14 cellular contexts compared by ENCODE assay signal in the genomic region with DNA sequence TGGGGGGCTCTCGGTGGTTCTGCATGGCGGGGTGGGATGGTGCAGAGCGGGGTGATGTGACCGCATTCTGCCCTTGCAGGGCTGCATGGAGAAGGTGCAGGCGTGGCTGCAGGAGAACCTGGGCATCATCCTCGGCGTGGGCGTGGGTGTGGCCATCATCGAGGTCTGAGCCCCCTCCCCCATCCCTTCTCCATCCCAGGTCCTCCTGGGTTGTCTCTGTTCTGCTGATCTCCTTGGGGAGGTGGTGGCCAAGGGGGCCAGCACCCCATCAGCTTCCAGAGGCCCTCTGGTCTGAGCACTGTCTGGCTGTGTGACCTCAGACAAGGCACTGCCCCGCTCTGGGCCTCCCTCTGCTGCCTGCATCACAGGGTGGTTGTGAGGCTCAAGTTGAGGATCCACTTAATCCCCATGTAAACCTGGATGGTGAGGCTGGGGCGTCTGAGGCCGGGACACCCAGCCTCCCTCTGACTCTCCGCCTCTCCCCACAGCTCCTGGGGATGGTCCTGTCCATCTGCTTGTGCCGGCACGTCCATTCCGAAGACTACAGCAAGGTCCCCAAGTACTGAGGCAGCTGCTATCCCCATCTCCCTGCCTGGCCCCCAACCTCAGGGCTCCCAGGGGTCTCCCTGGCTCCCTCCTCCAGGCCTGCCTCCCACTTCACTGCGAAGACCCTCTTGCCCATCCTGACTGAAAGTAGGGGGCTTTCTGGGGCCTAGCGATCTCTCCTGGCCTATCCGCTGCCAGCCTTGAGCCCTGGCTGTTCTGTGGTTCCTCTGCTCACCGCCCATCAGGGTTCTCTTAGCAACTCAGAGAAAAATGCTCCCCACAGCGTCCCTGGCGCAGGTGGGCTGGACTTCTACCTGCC. TPM values are rescaled to one million over a fixed set of nuclear protein-coding genes. Genes with fewer than 3 reads are reported as not detected.
DNase-seq lines count a peak whose midpoint lies in the region; ATAC-seq and TF ChIP-seq lines count a peak whose summit lies in the region.
"Had no signal": no experiment of that assay in that cellular context is flagged by ENCODE, and none has a peak within 500 bp of the region (broad histone marks: within the 10 kb centered on the region; RNA-seq: fewer than 3 reads in every experiment).

No MANE protein-coding gene starts in this region.

- no peaks in the 10 kb centered on the region for H3K4me1 ChIP-seq in ovary (ENCODE audit: insufficient read depth)

- ATAC-seq in HG03108 (IDR thresholded peaks at IDR 0.05; ENCODE audit: unreplicated experiment), result no peak
- ATAC-seq: esophagus mucosa had no signal

- no peak for TF ChIP-seq EP300 in ovary (IDR thresholded peaks at IDR 0.05)

- H3K36me3 ChIP-seq in ovary, result no peaks in the 10 kb centered on the region
- H3K36me3 ChIP-seq: BE2C had no signal

- H3K9me3 ChIP-seq in ovary, result no peaks in the 10 kb centered on the region
- H3K9me3 ChIP-seq: BE2C had no signal

- 92 to 93% (median 92%) methylated on average over 21 to 22 of the region's 22 CpGs for WGBS in ovary, 3 donors

- intact Hi-C loops in ovary (cut with DNase I), result loop anchor here in 1 of 4 donors (1.0 to 10.0 kb wide), 2 partner anchors 61 to 514 kb away; no protein-coding TSS in a partner anchor

- in situ Hi-C loops in G401 (cut with HindIII; ENCODE audit: low sequenced_read_pairs), result no loop called here

- H3K4me3 ChIP-seq in ovary, result no peak overlapping the region
- H3K4me3 ChIP-seq: skin epidermis had no signal

- TF ChIP-seq POLR2A in ovary (IDR thresholded peaks at IDR 0.05), result no peak

- peak; percentile 3 for DNase-seq in stimulated activated CD4-positive, alpha-beta T cell treated with anti-CD3 and anti-CD28 coated beads, Interleukin-15, amount 100 ng/mL, for 24 hours
- no peak for DNase-seq in stimulated activated CD4-positive, alpha-beta T cell treated with anti-CD3 and anti-CD28 coated beads, Interleukin-2, amount 100 ng/mL, for 24 hours
- DNase-seq in ecto neural progenitor cell (ENCODE audit: low spot score) (peak; percentile 41), ovary (peak in 4 of 5 donors; percentile 14 to 31 (median 20)), NOMO-1 treated with DMSO at 0.1 percent for 48 hours (lab: John Stamatoyannopoulos, UW; ENCODE audit: unreplicated experiment) (no peak), G401 (ENCODE audit: low spot score) (no peak)
- DNase-seq: BE2C, NCI-H2029 treated with DMSO at 0.1 percent for 48 hours, NCI-H82 had no signal

- TF ChIP-seq CTCF in ovary (IDR thresholded peaks at IDR 0.05), result no peak

- H3K27me3 ChIP-seq in ovary, result no peaks in the 10 kb centered on the region
- H3K27me3 ChIP-seq: BE2C had no signal

- H3K27ac ChIP-seq in ovary, result no peak overlapping the region
- H3K27ac ChIP-seq: RWPE1, skin epidermis, VCaP had no signal

RNA-seq across cellular contexts. Expression of a gene that starts 53.3 kb away (rescaled TPM):
- 10 to 100 TPM in 6 of 7 donors, 1 to 10 TPM in 1; 6.9 to 74.9 (median 39.1) TPM for total RNA-seq in ovary
- 10 to 100 TPM; 15.6 to 28.3 TPM for polyA plus RNA-seq in ovary
- total RNA-seq in G401 (2014; rRNA removed; shearing (Covaris generic)), result 16.1 and 18.7 TPM in 2 replicates

Comparison
In these comparisons a context has a peak if more than half of its experiments do, and no peak if none do; other contexts are left out.
1. DNase-seq: peak in stimulated activated CD4-positive, alpha-beta T cell treated with anti-CD3 and anti-CD28 coated beads, Interleukin-15, amount 100 ng/mL, for 24 hours (single experiment), ecto neural progenitor cell (single experiment) and ovary (4 of 5); none in stimulated activated CD4-positive, alpha-beta T cell treated with anti-CD3 and anti-CD28 coated beads, Interleukin-2, amount 100 ng/mL, for 24 hours (0 of 2), NOMO-1 treated with DMSO at 0.1 percent for 48 hours (single experiment) and G401 (single experiment).